ENCODE assay signal across 11 cellular contexts in the genomic region with DNA sequence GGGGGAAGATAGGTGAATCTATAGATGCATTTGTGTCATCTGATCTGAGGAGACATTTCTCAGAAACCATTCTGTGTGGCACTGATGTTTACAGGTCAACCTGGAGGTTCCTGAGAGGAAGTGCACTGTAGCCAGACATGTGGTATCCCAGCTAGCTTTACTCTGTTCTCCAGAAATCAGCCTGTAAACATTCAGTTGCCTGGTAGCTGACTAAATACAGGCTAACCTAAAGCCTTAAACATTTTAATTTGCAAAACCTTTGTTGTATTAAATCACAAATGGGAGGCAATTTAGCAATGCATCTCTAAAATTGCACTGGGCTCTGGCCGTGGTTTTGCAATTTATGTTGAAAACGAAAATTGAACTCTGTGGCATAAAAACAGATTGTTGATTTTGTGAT.
DNase-seq lines count a peak whose midpoint lies in the region; ATAC-seq and TF ChIP-seq lines count a peak whose summit lies in the region.
"Had no signal": no experiment of that assay in that cellular context is flagged by ENCODE, and none has a peak within 500 bp of the region (broad histone marks: within the 10 kb centered on the region; RNA-seq: fewer than 3 reads in every experiment).

No MANE protein-coding gene starts in this region.

- H3K4me3 ChIP-seq in SK-N-SH (ENCODE audit: low read depth in 2 of 2, low read length in 1 of 2) (no peak overlapping the region), NB4 (ENCODE audit: low read depth, low read length) (no peak overlapping the region), SJCRH30 (no peak overlapping the region)
- H3K4me3 ChIP-seq: coronary artery, testis had no signal

- H3K9me3 Mint-ChIP-seq in central memory CD8-positive, alpha-beta T cell: no peaks in the 10 kb centered on the region
- H3K9me3 Mint-ChIP-seq in naive thymus-derived CD8-positive, alpha-beta T cell: no peaks in the 10 kb centered on the region

- H3K79me2 ChIP-seq in SK-N-SH (ENCODE audit: insufficient read depth): no peaks in the 10 kb centered on the region

- no peak overlapping the region for H3K4me2 ChIP-seq in SK-N-SH

- CTCF ChIA-PET in SK-N-SH (lab: Yijun Ruan, JAX): interaction anchor here (1.3 to 1.8 kb wide), 4 partner anchors 9 to 19 kb away, joined by 3 to 5 read pairs (median 5); no protein-coding TSS in a partner anchor

- ATAC-seq in SK-N-SH treated with all-trans-retinoic acid at 6 μM for 48 hours: peak; percentile 47; the same call in 2 of the 3 replicates
- peak; percentile 57 for ATAC-seq in central memory CD8-positive, alpha-beta T cell (replicated peaks; ENCODE audit: extremely low read depth, poor library complexity, severe bottlenecking)
- ATAC-seq in naive thymus-derived CD8-positive, alpha-beta T cell: peak; percentile 28 to 57

- H3K9me3 ChIP-seq in SK-N-SH: no peaks in the 10 kb centered on the region
- no peaks in the 10 kb centered on the region for H3K9me3 ChIP-seq in SJCRH30 (replicated peaks)
- H3K9me3 ChIP-seq: testis had no signal

- H3K4me1 Mint-ChIP-seq in central memory CD8-positive, alpha-beta T cell: peaks cover 26% of the 10 kb centered on the region
- peaks cover 0 to 13% (median 4%) of the 10 kb centered on the region in 4 donors for H3K4me1 Mint-ChIP-seq in naive thymus-derived CD8-positive, alpha-beta T cell

- no peak overlapping the region for H3K9ac ChIP-seq in SK-N-SH

- DNase-seq in SK-N-SH: no peak
- peak; percentile 22 for DNase-seq in NB4 (ENCODE audit: low read depth)
- no peak for DNase-seq in central memory CD8-positive, alpha-beta T cell (ENCODE audit: low spot score in 2 of 2)
- peak in 2 of 10 donors; percentile 11 for DNase-seq in naive thymus-derived CD8-positive, alpha-beta T cell
- no peak for DNase-seq in GF-D8 (lab: John Stamatoyannopoulos, UW)
- no peak for DNase-seq in NCI-H2029 (lab: John Stamatoyannopoulos, UW)
- DNase-seq in SJCRH30: no peak
- DNase-seq: activated CD8-positive, alpha-beta memory T cell treated with anti-CD3 and anti-CD28 coated beads for 24 hours; testis had no signal

- H4K20me1 ChIP-seq in SK-N-SH (ENCODE audit: insufficient read depth): no peaks in the 10 kb centered on the region

- H3K4me1 ChIP-seq in SK-N-SH (ENCODE audit: control insufficient read depth in 1 of 2, insufficient read depth in 2 of 2, low read depth in 1 of 2, low read length in 1 of 2): peaks cover 0 to 16% of the 10 kb centered on the region in 2 experiments; a peak in 2 of 4 replicates
- peaks cover 12% of the 10 kb centered on the region for H3K4me1 ChIP-seq in SJCRH30

- POLR2A ChIA-PET in SK-N-SH (lab: Yijun Ruan, JAX): no interaction called here
- POLR2A ChIA-PET in naive thymus-derived CD8-positive, alpha-beta T cell (lab: Charles Lee): no interaction called here

- 84% methylated on average over 2 of the region's 2 CpGs for WGBS in SK-N-SH (ENCODE audit: low lambda C conversion rate)

- H3F3A ChIP-seq in SK-N-SH (replicated peaks; ENCODE audit: insufficient read depth): no peaks in the 10 kb centered on the region

- H3K36me3 ChIP-seq in SK-N-SH (replicated peaks in 1 of 2; ENCODE audit: control insufficient read depth in 1 of 2, insufficient read depth in 2 of 2, low read length in 1 of 2) (no peaks in the 10 kb centered on the region), SJCRH30 (no peaks in the 10 kb centered on the region)

- H3K27me3 ChIP-seq in SK-N-SH (ENCODE audit: insufficient read depth) (no peaks in the 10 kb centered on the region), SJCRH30 (no peaks in the 10 kb centered on the region)
- H3K27me3 ChIP-seq: testis had no signal

- H3K36me3 Mint-ChIP-seq in central memory CD8-positive, alpha-beta T cell (ENCODE audit: insufficient read depth): no peaks in the 10 kb centered on the region
- H3K36me3 Mint-ChIP-seq in naive thymus-derived CD8-positive, alpha-beta T cell: peaks cover 0 to 4% (median 0%) of the 10 kb centered on the region in 3 donors

- H3K4me3 Mint-ChIP-seq in central memory CD8-positive, alpha-beta T cell: no peak overlapping the region
- H3K4me3 Mint-ChIP-seq in naive thymus-derived CD8-positive, alpha-beta T cell: no peak overlapping the region

- peak overlapping the region; percentile 34 for H3K27ac Mint-ChIP-seq in central memory CD8-positive, alpha-beta T cell (ENCODE audit: low read depth)
- peak overlapping the region in 3 of 10 donors; percentile 23 to 68 (median 66) for H3K27ac Mint-ChIP-seq in naive thymus-derived CD8-positive, alpha-beta T cell

- no peaks in the 10 kb centered on the region for H3K27me3 Mint-ChIP-seq in central memory CD8-positive, alpha-beta T cell
- H3K27me3 Mint-ChIP-seq in naive thymus-derived CD8-positive, alpha-beta T cell: no peaks in the 10 kb centered on the region

- no peak for TF ChIP-seq RAD21 in SK-N-SH (IDR thresholded peaks at IDR 0.05; ENCODE audit: low read length)

- no peak overlapping the region for H2AFZ ChIP-seq in SK-N-SH (ENCODE audit: low read depth)

- TF ChIP-seq POLR2A in NB4 (IDR thresholded peaks at IDR 0.05; ENCODE audit: extremely low read depth, insufficient read length): no peak

- no peaks in the 10 kb centered on the region for H3K9me2 ChIP-seq in SK-N-SH

- H3K27ac ChIP-seq in SK-N-SH (ENCODE audit: low read depth in 2 of 2, low read length in 1 of 2): no peak overlapping the region
- H3K27ac ChIP-seq in SJCRH30: no peak overlapping the region
- H3K27ac ChIP-seq: coronary artery, testis had no signal

- TF ChIP-seq EP300 in SK-N-SH (IDR thresholded peaks at IDR 0.05; ENCODE audit: borderline replicate concordance in 1 of 2, low read depth in 1 of 2, low read length in 1 of 2): no peak

- TF ChIP-seq CTCF in SK-N-SH (IDR thresholded peaks at IDR 0.05): no peak
- no peak for TF ChIP-seq CTCF in NB4 (IDR thresholded peaks at IDR 0.05; ENCODE audit: low read depth, low read length)

TF ChIP-seq in SK-N-SH treated with all-trans-retinoic acid at 6 μM for 48 hours, 23 proteins besides CTCF, POLR2A, EP300 and RAD21 (continues in another document):
- TF ChIP-seq ESRRG (CRISPR knock-in tag; IDR thresholded peaks at IDR 0.05) (no peak), SNAI2 (CRISPR knock-in tag; IDR thresholded peaks at IDR 0.05) (no peak), OSR1 (CRISPR knock-in tag; IDR thresholded peaks at IDR 0.05) (no peak), ZFP3 (CRISPR knock-in tag; IDR thresholded peaks at IDR 0.05) (no peak), ZNF565 (CRISPR knock-in tag; conservative IDR thresholded peaks at IDR 0.05; ENCODE audit: low read depth) (no peak), ZNF70 (CRISPR knock-in tag; IDR thresholded peaks at IDR 0.05) (no peak)
- TF ChIP-seq, protein P1, sequence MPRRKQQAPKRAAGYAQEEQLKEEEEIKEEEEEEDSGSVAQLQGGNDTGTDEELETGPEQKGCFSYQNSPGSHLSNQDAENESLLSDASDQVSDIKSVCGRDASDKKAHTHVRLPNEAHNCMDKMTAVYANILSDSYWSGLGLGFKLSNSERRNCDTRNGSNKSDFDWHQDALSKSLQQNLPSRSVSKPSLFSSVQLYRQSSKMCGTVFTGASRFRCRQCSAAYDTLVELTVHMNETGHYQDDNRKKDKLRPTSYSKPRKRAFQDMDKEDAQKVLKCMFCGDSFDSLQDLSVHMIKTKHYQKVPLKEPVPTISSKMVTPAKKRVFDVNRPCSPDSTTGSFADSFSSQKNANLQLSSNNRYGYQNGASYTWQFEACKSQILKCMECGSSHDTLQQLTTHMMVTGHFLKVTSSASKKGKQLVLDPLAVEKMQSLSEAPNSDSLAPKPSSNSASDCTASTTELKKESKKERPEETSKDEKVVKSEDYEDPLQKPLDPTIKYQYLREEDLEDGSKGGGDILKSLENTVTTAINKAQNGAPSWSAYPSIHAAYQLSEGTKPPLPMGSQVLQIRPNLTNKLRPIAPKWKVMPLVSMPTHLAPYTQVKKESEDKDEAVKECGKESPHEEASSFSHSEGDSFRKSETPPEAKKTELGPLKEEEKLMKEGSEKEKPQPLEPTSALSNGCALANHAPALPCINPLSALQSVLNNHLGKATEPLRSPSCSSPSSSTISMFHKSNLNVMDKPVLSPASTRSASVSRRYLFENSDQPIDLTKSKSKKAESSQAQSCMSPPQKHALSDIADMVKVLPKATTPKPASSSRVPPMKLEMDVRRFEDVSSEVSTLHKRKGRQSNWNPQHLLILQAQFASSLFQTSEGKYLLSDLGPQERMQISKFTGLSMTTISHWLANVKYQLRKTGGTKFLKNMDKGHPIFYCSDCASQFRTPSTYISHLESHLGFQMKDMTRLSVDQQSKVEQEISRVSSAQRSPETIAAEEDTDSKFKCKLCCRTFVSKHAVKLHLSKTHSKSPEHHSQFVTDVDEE (CRISPR knock-in tag; IDR thresholded peaks at IDR 0.05): no peak

TF ChIP-seq in SK-N-SH, 30 proteins besides CTCF, POLR2A, EP300 and RAD21:
- TF ChIP-seq SIN3A (IDR thresholded peaks at IDR 0.05; ENCODE audit: borderline replicate concordance, low read depth, low read length) (no peak), JUND (IDR thresholded peaks at IDR 0.05) (no peak)
TF ChIP-seq in SK-N-SH: peak in this region for 0.
